24 cellular contexts compared by ENCODE assay signal in the genomic region with DNA sequence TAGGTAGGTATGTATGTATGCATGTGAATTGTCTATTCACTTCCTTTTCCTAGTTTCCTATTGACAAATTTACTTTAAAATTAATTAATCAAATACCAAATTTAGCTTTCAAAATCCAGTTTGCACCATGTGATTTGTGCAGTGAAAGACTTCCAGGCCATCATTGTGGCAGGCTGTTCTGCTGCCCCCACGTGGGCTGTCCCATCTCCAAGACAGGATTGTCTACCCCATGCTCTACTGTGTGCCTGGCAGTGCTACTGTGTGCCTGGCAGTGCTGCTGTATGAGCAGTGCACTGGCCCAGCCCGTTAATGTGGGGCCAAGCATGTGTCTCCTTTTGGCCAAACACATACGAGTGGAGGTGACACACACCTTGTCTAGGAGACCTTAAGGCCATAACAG.
DNase-seq lines count a peak whose midpoint lies in the region; ATAC-seq, FAIRE-seq and TF ChIP-seq lines count a peak whose summit lies in the region.
"Had no signal": no experiment of that assay in that cellular context is flagged by ENCODE, and none has a peak within 500 bp of the region (broad histone marks: within the 10 kb centered on the region; RNA-seq: fewer than 3 reads in every experiment).

No MANE protein-coding gene starts in this region.

- no peaks in the 10 kb centered on the region for H4K20me1 ChIP-seq in HepG2 (ENCODE audit: insufficient read depth, low read length)
- H4K20me1 ChIP-seq: BLaER1 had no signal

- CTCF ChIA-PET in HepG2 (lab: Yijun Ruan, JAX; ENCODE audit: low intra/inter-chr PET ratio, low total read pairs): no interaction called here

- 0% methylated on average over 3 of the region's 3 CpGs for WGBS in HepG2 (ENCODE audit: low lambda C conversion rate)
- WGBS in right lobe of liver (ENCODE audit: insufficient coverage, low coverage, low lambda C conversion rate, missing lambda C conversion rate): 75% methylated on average over 2 of the region's 3 CpGs
- WGBS in mesenchymal stem cell: 87% methylated on average over 3 of the region's 3 CpGs
- WGBS in right cardiac atrium: 78% methylated on average over 3 of the region's 3 CpGs

- H2AK5ac ChIP-seq in mesenchymal stem cell (ENCODE audit: low read length, severe bottlenecking): no peak overlapping the region

- TF ChIP-seq EP300 in HepG2 (IDR thresholded peaks at IDR 0.05; ENCODE audit: low read depth in 2 of 2, low read length in 2 of 2): no peak
- no peak for TF ChIP-seq EP300 in HepG2 (CRISPR knock-in tag; IDR thresholded peaks at IDR 0.05; ENCODE audit: borderline replicate concordance)

- 0 out of 2 replicates have a peak, but pooled peaks have one; percentile 10 for TF ChIP-seq CTCF in HepG2 (CRISPR knock-in tag; IDR thresholded peaks at IDR 0.05)
- no peak for TF ChIP-seq CTCF in right lobe of liver (IDR thresholded peaks at IDR 0.05)
- TF ChIP-seq CTCF in RWPE2 (IDR thresholded peaks at IDR 0.05; ENCODE audit: poor library complexity, severe bottlenecking): peak; percentile 10

- no peak overlapping the region for H2AFZ ChIP-seq in HepG2 (ENCODE audit: low read length)
- no peak overlapping the region for H2AFZ ChIP-seq in mesenchymal stem cell (ENCODE audit: low read depth, low read length)

- H3K27ac ChIP-seq in HepG2 (ENCODE audit: extremely low read length, insufficient read depth, low read length) (no peak overlapping the region), right lobe of liver (no peak overlapping the region), RWPE2 (ENCODE audit: poor library complexity, severe bottlenecking) (no peak overlapping the region), mesenchymal stem cell (ENCODE audit: low read length, poor library complexity, severe bottlenecking) (no peak overlapping the region), right cardiac atrium (ENCODE audit: low read length) (no peak overlapping the region)
- H3K27ac ChIP-seq: BLaER1 had no signal

- H3K36me3 ChIP-seq in HepG2 (replicated peaks in 1 of 2; ENCODE audit: control insufficient read depth in 1 of 2, insufficient read depth in 2 of 2, low read length in 2 of 2): no peaks in the 10 kb centered on the region
- H3K36me3 ChIP-seq in right lobe of liver: no peaks in the 10 kb centered on the region
- no peaks in the 10 kb centered on the region for H3K36me3 ChIP-seq in RWPE2 (ENCODE audit: low read depth)
- no peaks in the 10 kb centered on the region for H3K36me3 ChIP-seq in mesenchymal stem cell (ENCODE audit: control insufficient read depth in 1 of 2, insufficient read depth in 2 of 2, low read depth in 1 of 2, low read length in 2 of 2)
- H3K36me3 ChIP-seq: BLaER1 had no signal

- H3K23ac ChIP-seq in mesenchymal stem cell (ENCODE audit: low read length in 2 of 2): no peak overlapping the region

- H3K9ac ChIP-seq in HepG2 (ENCODE audit: insufficient read depth, low read depth, low read length) (no peak overlapping the region), mesenchymal stem cell (ENCODE audit: low read length) (no peak overlapping the region)
- H3K9ac ChIP-seq: BLaER1 had no signal

- no peak overlapping the region for H2BK15ac ChIP-seq in mesenchymal stem cell (ENCODE audit: low read depth, poor library complexity, severe bottlenecking)

- ATAC-seq in HepG2 (peak; percentile 60), right lobe of liver (no peak), RWPE2 (ENCODE audit: low read depth) (0 out of 3 replicates have a peak, but pooled peaks have one; percentile 25), HG02571 (IDR thresholded peaks at IDR 0.05; ENCODE audit: unreplicated experiment) (no peak), right cardiac atrium (no peak), SK-N-SH treated with all-trans-retinoic acid at 6 μM for 48 hours (no peak)
- ATAC-seq: K562 had no signal

- POLR2A ChIA-PET in HepG2 (lab: Yijun Ruan, JAX): no interaction called here

- H3K79me1 ChIP-seq in mesenchymal stem cell (replicated peaks; ENCODE audit: low read length, poor library complexity, severe bottlenecking): no peaks in the 10 kb centered on the region

- H3K79me2 ChIP-seq in HepG2 (ENCODE audit: insufficient read depth, low read length): no peaks in the 10 kb centered on the region

- peak overlapping the region; percentile 85 for H4K8ac ChIP-seq in mesenchymal stem cell (ENCODE audit: low read length)

- in situ Hi-C loops in HepG2 (cut with HindIII; ENCODE audit: extremely low pct_ligation_motif_present, low pct_unique_long_range_greater_than_20kb): no loop called here

- no peak for FAIRE-seq in HepG2 (lab: Jason Lieb, UNC)
- FAIRE-seq: G401.6, GM12891, K562 had no signal

- H2BK5ac ChIP-seq in mesenchymal stem cell (ENCODE audit: low read depth, low read length, poor library complexity, severe bottlenecking): no peak overlapping the region

- DNase-seq in HepG2 (ENCODE audit: low spot score): no peak
- no peak for DNase-seq in right lobe of liver
- no peak for DNase-seq in RWPE2 (ENCODE audit: low spot score)
- no peak for DNase-seq in mesenchymal stem cell
- DNase-seq in activated CD4-positive, alpha-beta T cell treated with anti-CD3 and anti-CD28 coated beads, Interleukin-2, amount 50 U/mL, for 1 hour: no peak
- DNase-seq in right cardiac atrium: no peak
- DNase-seq: CD4-positive, alpha-beta memory T cell; COR-L47; GOT3; HCEC 1CT; Kasumi-1; MM.1S; NCI-H2029 treated with DMSO at 0.1 percent for 48 hours; NCI-H446 treated with DMSO at 0.1 percent for 48 hours; NCI-H526; NCI-H82; RPMI8226; SHP77 had no signal

- no peak overlapping the region for H3K4me2 ChIP-seq in HepG2 (ENCODE audit: low read depth, low read length)
- H3K4me2 ChIP-seq in mesenchymal stem cell (ENCODE audit: low read length, poor library complexity, severe bottlenecking): no peak overlapping the region
- H3K4me2 ChIP-seq: BLaER1 had no signal

- H3K18ac ChIP-seq in mesenchymal stem cell (ENCODE audit: low read depth in 1 of 2, low read length in 2 of 2): no peak overlapping the region

- no peak overlapping the region for H2BK120ac ChIP-seq in mesenchymal stem cell (ENCODE audit: low read depth, low read length)

- no TSS peak for BruUV-seq in HepG2 (replicated peaks; lab: Mats Ljungman, UMichigan)

- intact Hi-C loops in HepG2 (cut with micrococcal nuclease; ENCODE audit: unreplicated experiment) (no loop called here), right lobe of liver (cut with DNase I) (no loop called here), right cardiac atrium (cut with DNase I) (no loop called here)

- no peak overlapping the region for H3K4ac ChIP-seq in mesenchymal stem cell (ENCODE audit: low read depth in 1 of 2, low read length in 2 of 2)

- no peaks in the 10 kb centered on the region for H3K4me1 ChIP-seq in HepG2 (ENCODE audit: insufficient read depth, low read length)
- no peaks in the 10 kb centered on the region for H3K4me1 ChIP-seq in right lobe of liver
- H3K4me1 ChIP-seq in RWPE2 (ENCODE audit: insufficient read depth, poor library complexity, severe bottlenecking): no peaks in the 10 kb centered on the region
- no peaks in the 10 kb centered on the region for H3K4me1 ChIP-seq in mesenchymal stem cell (ENCODE audit: control insufficient read depth, insufficient read depth, low read depth, low read length)
- no peaks in the 10 kb centered on the region for H3K4me1 ChIP-seq in right cardiac atrium (ENCODE audit: control insufficient read depth, insufficient read depth, low read length)
- H3K4me1 ChIP-seq: BLaER1 had no signal

- H3K4me3 ChIP-seq in HepG2 (replicated peaks in 1 of 3; ENCODE audit: insufficient read depth in 1 of 3, low read depth in 2 of 3, low read length in 3 of 3): no peak overlapping the region
- no peak overlapping the region for H3K4me3 ChIP-seq in right lobe of liver
- no peak overlapping the region for H3K4me3 ChIP-seq in RWPE2 (ENCODE audit: severe bottlenecking)
- H3K4me3 ChIP-seq in mesenchymal stem cell (ENCODE audit: insufficient read depth in 1 of 2, low read depth in 1 of 2, low read length in 2 of 2): peak overlapping the region in 1 of 2 experiments; percentile 20
- no peak overlapping the region for H3K4me3 ChIP-seq in right cardiac atrium (ENCODE audit: low read length)
- H3K4me3 ChIP-seq: BLaER1, K562 had no signal

- H3K9me3 ChIP-seq in HepG2 (ENCODE audit: low read length) (no peaks in the 10 kb centered on the region), right lobe of liver (no peaks in the 10 kb centered on the region), RWPE2 (ENCODE audit: severe bottlenecking) (no peaks in the 10 kb centered on the region), mesenchymal stem cell (ENCODE audit: control insufficient read depth, low read length) (no peaks in the 10 kb centered on the region), right cardiac atrium (ENCODE audit: control insufficient read depth, low read length) (no peaks in the 10 kb centered on the region)
- H3K9me3 ChIP-seq: BLaER1 had no signal

- no peak overlapping the region for H3K14ac ChIP-seq in mesenchymal stem cell (ENCODE audit: low read length in 2 of 2)

- H2BK12ac ChIP-seq in mesenchymal stem cell (ENCODE audit: low read length in 2 of 2): no peak overlapping the region

- H3K27me3 ChIP-seq in HepG2 (ENCODE audit: control insufficient read depth in 1 of 2, insufficient read depth in 2 of 2, low read length in 2 of 2): no peaks in the 10 kb centered on the region; a peak in 1 of 5 replicates
- no peaks in the 10 kb centered on the region for H3K27me3 ChIP-seq in right lobe of liver
- H3K27me3 ChIP-seq in RWPE2 (ENCODE audit: insufficient read depth, poor library complexity, severe bottlenecking): peaks cover 12% of the 10 kb centered on the region
- H3K27me3 ChIP-seq in mesenchymal stem cell (ENCODE audit: control insufficient read depth in 1 of 2, insufficient read depth in 1 of 2, low read length in 2 of 2): no peaks in the 10 kb centered on the region
- H3K27me3 ChIP-seq in right cardiac atrium (ENCODE audit: control insufficient read depth, insufficient read depth): no peaks in the 10 kb centered on the region
- H3K27me3 ChIP-seq: BLaER1 had no signal

- no peak for TF ChIP-seq RAD21 in HepG2 (CRISPR knock-in tag; IDR thresholded peaks at IDR 0.05)

- TF ChIP-seq POLR2A in HepG2 (IDR thresholded peaks at IDR 0.05; ENCODE audit: insufficient read depth in 1 of 2, low read depth in 2 of 2, low read length in 2 of 2) (no peak), right lobe of liver (IDR thresholded peaks at IDR 0.05) (no peak)

- peak overlapping the region; percentile 18 for H4K91ac ChIP-seq in mesenchymal stem cell (ENCODE audit: low read length)

TF ChIP-seq in HepG2, 621 proteins besides CTCF, POLR2A, EP300 and RAD21 (continues in another document):
- no peak for TF ChIP-seq PPARG (CRISPR knock-in tag; conservative IDR thresholded peaks at IDR 0.05)

TF ChIP-seq in SK-N-SH treated with all-trans-retinoic acid at 6 μM for 48 hours, 23 proteins besides CTCF, POLR2A, EP300 and RAD21 (continues in another document):
- TF ChIP-seq PPARA (CRISPR knock-in tag; IDR thresholded peaks at IDR 0.05; ENCODE audit: borderline replicate concordance) (no peak), RARB (CRISPR knock-in tag; IDR thresholded peaks at IDR 0.05) (no peak), TCF4 (CRISPR knock-in tag; IDR thresholded peaks at IDR 0.05; ENCODE audit: borderline replicate concordance) (no peak), ZC3H10 (CRISPR knock-in tag; IDR thresholded peaks at IDR 0.05) (no peak), ZFP30 (CRISPR knock-in tag; IDR thresholded peaks at IDR 0.05) (no peak)

Comparison
In these comparisons a context has a peak if more than half of its experiments do, and no peak if none do; other contexts are left out.
1. ATAC-seq: peak in HepG2 (single experiment) and RWPE2 (single experiment); none in right lobe of liver (0 of 4), HG02571 (single experiment), right cardiac atrium (0 of 2) and SK-N-SH treated with all-trans-retinoic acid at 6 μM for 48 hours (single experiment).
2. CTCF ChIP-seq: peak in HepG2 (single experiment) and RWPE2 (single experiment); none in right lobe of liver (0 of 4).